Comparison of ENCODE assay signal across 8 cellular contexts in genomic region chr9:27573699-27574265, GRCh38. TPM values are rescaled to one million over a fixed set of nuclear protein-coding genes. Genes with fewer than 3 reads are reported as not detected.
DNase-seq lines count a peak whose midpoint lies in the region; ATAC-seq and TF ChIP-seq lines count a peak whose summit lies in the region.

No MANE protein-coding gene starts in this region.

- in situ Hi-C loops in GM23248 (cut with MboI), result no loop called here

- H3K9ac ChIP-seq in DND-41 (ENCODE audit: low read depth, low read length) (peak overlapping the region; percentile 84), GM23248 (peak overlapping the region; percentile 86), Karpas-422 (ENCODE audit: low read length) (peak overlapping the region; percentile 85)

- H3K4me2 ChIP-seq in DND-41 (ENCODE audit: insufficient read depth, low read length) (peak overlapping the region; percentile 93), GM23248 (ENCODE audit: unreplicated experiment) (peak overlapping the region; percentile 88), Karpas-422 (ENCODE audit: low read depth, low read length, poor library complexity, severe bottlenecking) (peak overlapping the region; percentile 74)

- H3F3A ChIP-seq in GM23248 (ENCODE audit: insufficient read depth), result peaks cover 13% of the 10 kb centered on the region; the same call in 1 of the 2 replicates

- H3K27ac Mint-ChIP-seq in naive thymus-derived CD8-positive, alpha-beta T cell, result peak overlapping the region; percentile 97 to 100 (median 100)
- peak overlapping the region; percentile 100 for H3K27ac Mint-ChIP-seq in stimulated activated naive B cell treated with anti-CD40 and anti-IgM and Interleukin-4, amounts not matched to agents 10 μg/mL and 1 μg/mL and 100 μg/mL, for 72 hours

- H3K79me2 ChIP-seq in DND-41 (ENCODE audit: insufficient read depth, low read length) (no peaks in the 10 kb centered on the region), GM23248 (ENCODE audit: insufficient read depth) (no peaks in the 10 kb centered on the region), Karpas-422 (ENCODE audit: low read length) (peaks cover 41% of the 10 kb centered on the region)

- peak; percentile 83 for ATAC-seq in DND-41 (ENCODE audit: insufficient read depth, low read depth)
- peak; percentile 77 to 80 for ATAC-seq in naive thymus-derived CD8-positive, alpha-beta T cell
- ATAC-seq in stimulated activated naive B cell treated with anti-CD40 and anti-IgM and Interleukin-4, amounts not matched to agents 10 μg/mL and 1 μg/mL and 100 μg/mL, for 72 hours (replicated peaks), result peak; percentile 84 to 90

- TF ChIP-seq CTCF in DND-41 (IDR thresholded peaks at IDR 0.05; ENCODE audit: borderline replicate concordance, extremely low read depth, low read length, poor library complexity, severe bottlenecking), result no peak

- peak overlapping the region; percentile 37 to 75; a peak in 3 of 4 replicates for H3K4me3 ChIP-seq in DND-41 (ENCODE audit: low read depth in 1 of 2, low read length in 2 of 2)
- H3K4me3 ChIP-seq in GM23248, result peak overlapping the region; percentile 75
- H3K4me3 ChIP-seq in Karpas-422 (ENCODE audit: low read length), result peak overlapping the region; percentile 69

- H2AFZ ChIP-seq in DND-41 (ENCODE audit: low read depth, low read length), result peak overlapping the region; percentile 70
- peak overlapping the region; percentile 90 for H2AFZ ChIP-seq in GM23248
- peak overlapping the region; percentile 22 for H2AFZ ChIP-seq in Karpas-422 (ENCODE audit: low read length)

- peak overlapping the region; percentile 82 for H3K27ac ChIP-seq in DND-41 (ENCODE audit: low read length)
- peak overlapping the region; percentile 85 for H3K27ac ChIP-seq in GM23248
- peak overlapping the region; percentile 60 for H3K27ac ChIP-seq in Karpas-422 (ENCODE audit: low read length)

- no peaks in the 10 kb centered on the region for H3K36me3 ChIP-seq in DND-41 (ENCODE audit: insufficient read depth, low read length)
- no peaks in the 10 kb centered on the region for H3K36me3 ChIP-seq in GM23248 (ENCODE audit: low read depth)
- H3K36me3 ChIP-seq in Karpas-422 (ENCODE audit: insufficient read depth, low read length), result no peaks in the 10 kb centered on the region

- H3K4me3 Mint-ChIP-seq in naive thymus-derived CD8-positive, alpha-beta T cell, result peak overlapping the region; percentile 90 to 100 (median 98)
- H3K4me3 Mint-ChIP-seq in stimulated activated naive B cell treated with anti-CD40 and anti-IgM and Interleukin-4, amounts not matched to agents 10 μg/mL and 1 μg/mL and 100 μg/mL, for 72 hours, result peak overlapping the region; percentile 98 to 99

- DNase-seq in DND-41 (peak; percentile 93), GM23248 (peak; percentile 99), Karpas-422 (peak; percentile 99), RPMI8226 (peak; percentile 97), fibroblast of peridontal ligament (ENCODE audit: extremely low read depth) (peak; percentile 99)
- DNase-seq in activated T-helper 9 cell treated with anti-CD3 and anti-CD28 coated beads, Interleukin-2, amount 50 U/mL, for 16 hours (ENCODE audit: low read depth), result peak; percentile 90
- peak in 9 of 10 donors; percentile 77 to 99 (median 96) for DNase-seq in naive thymus-derived CD8-positive, alpha-beta T cell
- peak; percentile 97 for DNase-seq in stimulated activated naive B cell treated with anti-CD40 and anti-IgM and Interleukin-4, amounts not matched to agents 10 μg/mL and 1 μg/mL and 100 μg/mL, for 72 hours

- H3K27me3 ChIP-seq in DND-41 (ENCODE audit: insufficient read depth, low read length, poor library complexity), result no peaks in the 10 kb centered on the region
- no peaks in the 10 kb centered on the region for H3K27me3 ChIP-seq in GM23248 (replicated peaks; ENCODE audit: insufficient read depth)
- H3K27me3 ChIP-seq in Karpas-422 (ENCODE audit: low read length), result no peaks in the 10 kb centered on the region

- H4K20me1 ChIP-seq in DND-41 (ENCODE audit: insufficient read depth, low read length) (no peaks in the 10 kb centered on the region), GM23248 (ENCODE audit: insufficient read depth) (no peaks in the 10 kb centered on the region), Karpas-422 (ENCODE audit: insufficient read depth, low read depth, low read length) (no peaks in the 10 kb centered on the region)

- no peaks in the 10 kb centered on the region for H3K27me3 Mint-ChIP-seq in naive thymus-derived CD8-positive, alpha-beta T cell
- H3K27me3 Mint-ChIP-seq in stimulated activated naive B cell treated with anti-CD40 and anti-IgM and Interleukin-4, amounts not matched to agents 10 μg/mL and 1 μg/mL and 100 μg/mL, for 72 hours, result no peaks in the 10 kb centered on the region

- H3K36me3 Mint-ChIP-seq in naive thymus-derived CD8-positive, alpha-beta T cell, result peaks cover 0 to 7% (median 7%) of the 10 kb centered on the region in 3 donors
- peaks cover 3 to 4% of the 10 kb centered on the region in 2 donors for H3K36me3 Mint-ChIP-seq in stimulated activated naive B cell treated with anti-CD40 and anti-IgM and Interleukin-4, amounts not matched to agents 10 μg/mL and 1 μg/mL and 100 μg/mL, for 72 hours

- H3K9me3 ChIP-seq in DND-41 (ENCODE audit: insufficient read depth, low read length, severe bottlenecking), result no peaks in the 10 kb centered on the region
- no peaks in the 10 kb centered on the region for H3K9me3 ChIP-seq in GM23248 (ENCODE audit: low read depth)
- no peaks in the 10 kb centered on the region for H3K9me3 ChIP-seq in Karpas-422 (ENCODE audit: low read length)

- 1 to 2% methylated on average over 30 of the region's 30 CpGs for WGBS in GM23248 (ENCODE audit: low coverage in 1 of 2, low lambda C conversion rate in 2 of 2, missing lambda C conversion rate in 2 of 2), 2 experiments

- POLR2A ChIA-PET in naive thymus-derived CD8-positive, alpha-beta T cell (lab: Charles Lee), result interaction anchor here (1.4 kb wide), 1 partner anchor 14 kb away, joined by 4 read pairs; no protein-coding TSS in a partner anchor

- H3K9me2 ChIP-seq in GM23248 (ENCODE audit: insufficient read depth), result no peaks in the 10 kb centered on the region
- H3K9me2 ChIP-seq in Karpas-422 (replicated peaks; ENCODE audit: insufficient read depth, low read length), result no peaks in the 10 kb centered on the region

- H3K4me1 Mint-ChIP-seq in naive thymus-derived CD8-positive, alpha-beta T cell, result peaks cover 20 to 36% (median 28%) of the 10 kb centered on the region in 4 donors
- peaks cover 8 to 21% of the 10 kb centered on the region in 2 donors for H3K4me1 Mint-ChIP-seq in stimulated activated naive B cell treated with anti-CD40 and anti-IgM and Interleukin-4, amounts not matched to agents 10 μg/mL and 1 μg/mL and 100 μg/mL, for 72 hours

- H3K9me3 Mint-ChIP-seq in naive thymus-derived CD8-positive, alpha-beta T cell, result peaks cover 0 to 11% (median 7%) of the 10 kb centered on the region in 9 donors
- H3K9me3 Mint-ChIP-seq in stimulated activated naive B cell treated with anti-CD40 and anti-IgM and Interleukin-4, amounts not matched to agents 10 μg/mL and 1 μg/mL and 100 μg/mL, for 72 hours, result peaks cover 7 to 8% of the 10 kb centered on the region in 2 donors

- H3K4me1 ChIP-seq in DND-41 (ENCODE audit: insufficient read depth, low read length) (peaks cover 23% of the 10 kb centered on the region), GM23248 (ENCODE audit: insufficient read depth) (peaks cover 7% of the 10 kb centered on the region; the same call in 1 of the 2 replicates), Karpas-422 (ENCODE audit: low read length) (peaks cover 36% of the 10 kb centered on the region)

RNA-seq across cellular contexts. Expression of gene C9orf72, which starts 0.5 kb away (rescaled TPM):
- 4.0 and 5.1 TPM in 2 replicates for total RNA-seq in GM23248 (2014; rRNA removed; shearing (Covaris generic))
- polyA plus RNA-seq in GM23248 (2016; fragmentation: Nextera tagmentation; extraction: Ambion mirVana), result 3.3 and 3.6 TPM in 2 replicates
- 14.0 and 40.6 TPM in 2 replicates for total RNA-seq in Karpas-422 (2014; rRNA removed; shearing (Covaris generic); ENCODE audit: low replicate concordance)
- total RNA-seq in naive thymus-derived CD8-positive, alpha-beta T cell, result 10 to 100 TPM; 29.9 to 30.6 TPM
- 1 to 10 TPM; 5.2 to 9.7 (median 6.4) TPM for polyA plus RNA-seq in naive thymus-derived CD8-positive, alpha-beta T cell

RNA-seq across cellular contexts. Expression of gene MOB3B, which starts 44.2 kb away (rescaled TPM):
- not detected in 2 replicates for total RNA-seq in GM23248 (2014; rRNA removed; shearing (Covaris generic))
- polyA plus RNA-seq in GM23248 (2016; fragmentation: Nextera tagmentation; extraction: Ambion mirVana), result 0.06 and 0.08 TPM in 2 replicates
- 0.25 and 0.45 TPM in 2 replicates for total RNA-seq in Karpas-422 (2014; rRNA removed; shearing (Covaris generic); ENCODE audit: low replicate concordance)
- under 1 TPM; 0.73 to 0.93 TPM for total RNA-seq in naive thymus-derived CD8-positive, alpha-beta T cell
- under 1 TPM in 1 of 3 donors, not detected in 2; 0.10 TPM for polyA plus RNA-seq in naive thymus-derived CD8-positive, alpha-beta T cell

RNA-seq across cellular contexts. Expression of gene IFNK, which starts 49.7 kb away (rescaled TPM):
- not detected in 2 replicates for total RNA-seq in GM23248 (2014; rRNA removed; shearing (Covaris generic))
- polyA plus RNA-seq in GM23248 (2016; fragmentation: Nextera tagmentation; extraction: Ambion mirVana), result not detected in 2 replicates
- not detected in 2 replicates for total RNA-seq in Karpas-422 (2014; rRNA removed; shearing (Covaris generic); ENCODE audit: low replicate concordance)
- total RNA-seq in naive thymus-derived CD8-positive, alpha-beta T cell, result not detected
- polyA plus RNA-seq in naive thymus-derived CD8-positive, alpha-beta T cell, result not detected

Comparison
In these comparisons a context has a peak if more than half of its experiments do, and no peak if none do; other contexts are left out.
1. Peak in every context shown above with its lines: DNase-seq, ATAC-seq, H3K4me3 ChIP-seq and H3K27ac ChIP-seq.
2. H2AFZ ChIP-seq: peak in every context shown above with its lines; median percentile 90 in GM23248; 70 in DND-41; 22 in Karpas-422.